In the genomic region with DNA sequence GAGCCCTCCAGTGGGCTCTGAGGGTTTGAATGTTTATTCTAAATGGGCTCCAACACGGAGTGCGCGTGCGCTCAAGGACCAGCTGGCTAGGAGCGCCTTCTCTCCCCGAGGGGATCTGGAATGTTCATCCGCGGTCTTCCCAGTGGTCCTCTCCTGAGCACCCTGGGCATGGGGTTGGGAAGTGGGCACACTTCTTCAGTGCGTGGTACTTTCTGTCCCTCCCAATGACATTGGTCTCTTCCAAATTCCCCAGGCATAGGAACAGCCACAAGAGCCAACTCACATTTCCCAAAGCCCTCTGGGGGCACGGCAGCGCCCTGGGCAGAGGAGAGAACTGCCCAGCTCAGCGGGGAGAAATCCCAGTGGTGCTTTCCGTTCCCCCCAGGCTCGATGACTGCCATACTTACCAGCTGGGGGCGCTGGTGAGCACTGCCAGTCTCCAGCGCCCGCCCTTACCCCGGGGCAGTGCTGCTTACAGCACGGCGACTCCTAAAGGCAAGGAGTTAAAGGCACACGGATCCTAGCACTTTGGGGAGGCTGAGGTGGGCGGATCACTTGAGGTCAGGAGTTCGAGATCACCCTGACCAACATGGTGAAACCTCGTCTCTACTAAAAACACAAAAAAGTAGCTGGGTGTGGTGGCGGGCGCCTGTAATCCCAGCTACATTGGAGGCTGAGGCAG, we compare ENCODE assay signal across 1 cellular context.
A peak's percentile ranks its signal among the peaks of the same experiment; 100 is the strongest.
TF ChIP-seq lines count a peak whose summit lies in the region.

No MANE protein-coding gene starts in this region.

TF ChIP-seq in K562, 482 proteins besides CTCF, POLR2A, EP300 and RAD21 (continued from another document and continues in another):
- TF ChIP-seq, protein P1, sequence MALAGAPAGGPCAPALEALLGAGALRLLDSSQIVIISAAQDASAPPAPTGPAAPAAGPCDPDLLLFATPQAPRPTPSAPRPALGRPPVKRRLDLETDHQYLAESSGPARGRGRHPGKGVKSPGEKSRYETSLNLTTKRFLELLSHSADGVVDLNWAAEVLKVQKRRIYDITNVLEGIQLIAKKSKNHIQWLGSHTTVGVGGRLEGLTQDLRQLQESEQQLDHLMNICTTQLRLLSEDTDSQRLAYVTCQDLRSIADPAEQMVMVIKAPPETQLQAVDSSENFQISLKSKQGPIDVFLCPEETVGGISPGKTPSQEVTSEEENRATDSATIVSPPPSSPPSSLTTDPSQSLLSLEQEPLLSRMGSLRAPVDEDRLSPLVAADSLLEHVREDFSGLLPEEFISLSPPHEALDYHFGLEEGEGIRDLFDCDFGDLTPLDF (CRISPR knock-in tag; IDR thresholded peaks at IDR 0.05), result no peak
- TF ChIP-seq SETDB1 (IDR thresholded peaks at IDR 0.05; ENCODE audit: low read length), result no peak
- TF ChIP-seq HDAC1 (IDR thresholded peaks at IDR 0.05), result no peak; a peak in 1 of 4 replicates
- TF ChIP-seq, protein P2, sequence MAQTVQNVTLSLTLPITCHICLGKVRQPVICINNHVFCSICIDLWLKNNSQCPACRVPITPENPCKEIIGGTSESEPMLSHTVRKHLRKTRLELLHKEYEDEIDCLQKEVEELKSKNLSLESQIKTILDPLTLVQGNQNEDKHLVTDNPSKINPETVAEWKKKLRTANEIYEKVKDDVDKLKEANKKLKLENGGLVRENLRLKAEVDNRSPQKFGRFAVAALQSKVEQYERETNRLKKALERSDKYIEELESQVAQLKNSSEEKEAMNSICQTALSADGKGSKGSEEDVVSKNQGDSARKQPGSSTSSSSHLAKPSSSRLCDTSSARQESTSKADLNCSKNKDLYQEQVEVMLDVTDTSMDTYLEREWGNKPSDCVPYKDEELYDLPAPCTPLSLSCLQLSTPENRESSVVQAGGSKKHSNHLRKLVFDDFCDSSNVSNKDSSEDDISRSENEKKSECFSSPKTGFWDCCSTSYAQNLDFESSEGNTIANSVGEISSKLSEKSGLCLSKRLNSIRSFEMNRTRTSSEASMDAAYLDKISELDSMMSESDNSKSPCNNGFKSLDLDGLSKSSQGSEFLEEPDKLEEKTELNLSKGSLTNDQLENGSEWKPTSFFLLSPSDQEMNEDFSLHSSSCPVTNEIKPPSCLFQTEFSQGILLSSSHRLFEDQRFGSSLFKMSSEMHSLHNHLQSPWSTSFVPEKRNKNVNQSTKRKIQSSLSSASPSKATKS (CRISPR knock-in tag; IDR thresholded peaks at IDR 0.05), result no peak
- TF ChIP-seq HLTF (IDR thresholded peaks at IDR 0.05), result no peak
- TF ChIP-seq CTBP1 (IDR thresholded peaks at IDR 0.05; ENCODE audit: borderline replicate concordance), result peak; percentile 84
- no peak for TF ChIP-seq RHOXF2B (CRISPR knock-in tag; conservative IDR thresholded peaks at IDR 0.05)
- no peak for TF ChIP-seq MED1 (CRISPR knock-in tag; IDR thresholded peaks at IDR 0.05; ENCODE audit: borderline replicate concordance)
- no peak for TF ChIP-seq BCL6 (CRISPR knock-in tag; IDR thresholded peaks at IDR 0.05)
- TF ChIP-seq, protein P3, sequence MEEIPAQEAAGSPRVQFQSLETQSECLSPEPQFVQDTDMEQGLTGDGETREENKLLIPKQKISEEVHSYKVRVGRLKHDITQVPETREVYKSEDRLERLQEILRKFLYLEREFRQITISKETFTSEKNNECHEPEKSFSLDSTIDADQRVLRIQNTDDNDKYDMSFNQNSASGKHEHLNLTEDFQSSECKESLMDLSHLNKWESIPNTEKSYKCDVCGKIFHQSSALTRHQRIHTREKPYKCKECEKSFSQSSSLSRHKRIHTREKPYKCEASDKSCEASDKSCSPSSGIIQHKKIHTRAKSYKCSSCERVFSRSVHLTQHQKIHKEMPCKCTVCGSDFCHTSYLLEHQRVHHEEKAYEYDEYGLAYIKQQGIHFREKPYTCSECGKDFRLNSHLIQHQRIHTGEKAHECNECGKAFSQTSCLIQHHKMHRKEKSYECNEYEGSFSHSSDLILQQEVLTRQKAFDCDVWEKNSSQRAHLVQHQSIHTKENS (CRISPR knock-in tag; IDR thresholded peaks at IDR 0.05), result no peak
- TF ChIP-seq SIN3B (IDR thresholded peaks at IDR 0.05; ENCODE audit: low read depth), result no peak
- TF ChIP-seq, protein P4, sequence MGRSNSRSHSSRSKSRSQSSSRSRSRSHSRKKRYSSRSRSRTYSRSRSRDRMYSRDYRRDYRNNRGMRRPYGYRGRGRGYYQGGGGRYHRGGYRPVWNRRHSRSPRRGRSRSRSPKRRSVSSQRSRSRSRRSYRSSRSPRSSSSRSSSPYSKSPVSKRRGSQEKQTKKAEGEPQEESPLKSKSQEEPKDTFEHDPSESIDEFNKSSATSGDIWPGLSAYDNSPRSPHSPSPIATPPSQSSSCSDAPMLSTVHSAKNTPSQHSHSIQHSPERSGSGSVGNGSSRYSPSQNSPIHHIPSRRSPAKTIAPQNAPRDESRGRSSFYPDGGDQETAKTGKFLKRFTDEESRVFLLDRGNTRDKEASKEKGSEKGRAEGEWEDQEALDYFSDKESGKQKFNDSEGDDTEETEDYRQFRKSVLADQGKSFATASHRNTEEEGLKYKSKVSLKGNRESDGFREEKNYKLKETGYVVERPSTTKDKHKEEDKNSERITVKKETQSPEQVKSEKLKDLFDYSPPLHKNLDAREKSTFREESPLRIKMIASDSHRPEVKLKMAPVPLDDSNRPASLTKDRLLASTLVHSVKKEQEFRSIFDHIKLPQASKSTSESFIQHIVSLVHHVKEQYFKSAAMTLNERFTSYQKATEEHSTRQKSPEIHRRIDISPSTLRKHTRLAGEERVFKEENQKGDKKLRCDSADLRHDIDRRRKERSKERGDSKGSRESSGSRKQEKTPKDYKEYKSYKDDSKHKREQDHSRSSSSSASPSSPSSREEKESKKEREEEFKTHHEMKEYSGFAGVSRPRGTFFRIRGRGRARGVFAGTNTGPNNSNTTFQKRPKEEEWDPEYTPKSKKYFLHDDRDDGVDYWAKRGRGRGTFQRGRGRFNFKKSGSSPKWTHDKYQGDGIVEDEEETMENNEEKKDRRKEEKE (IDR thresholded peaks at IDR 0.05; ENCODE audit: borderline replicate concordance in 1 of 2, control insufficient read depth in 1 of 2, low read depth in 2 of 2, low read length in 1 of 2), result no peak
- TF ChIP-seq TRIM28 (IDR thresholded peaks at IDR 0.05), result no peak
- peak; percentile 60 for TF ChIP-seq DACH1 (IDR thresholded peaks at IDR 0.05; ENCODE audit: partially characterized antibody)
- TF ChIP-seq HDAC6 (IDR thresholded peaks at IDR 0.05; ENCODE audit: low read depth, low read length), result no peak
- TF ChIP-seq ZNF79 (CRISPR knock-in tag; IDR thresholded peaks at IDR 0.05; ENCODE audit: low read depth), result no peak
- TF ChIP-seq SMARCC2 (IDR thresholded peaks at IDR 0.05; ENCODE audit: low read depth), result no peak
- TF ChIP-seq POLR2AphosphoS5 (IDR thresholded peaks at IDR 0.05; ENCODE audit: control insufficient read depth, insufficient read depth, low read depth, low read length), result no peak
- TF ChIP-seq, protein P5, sequence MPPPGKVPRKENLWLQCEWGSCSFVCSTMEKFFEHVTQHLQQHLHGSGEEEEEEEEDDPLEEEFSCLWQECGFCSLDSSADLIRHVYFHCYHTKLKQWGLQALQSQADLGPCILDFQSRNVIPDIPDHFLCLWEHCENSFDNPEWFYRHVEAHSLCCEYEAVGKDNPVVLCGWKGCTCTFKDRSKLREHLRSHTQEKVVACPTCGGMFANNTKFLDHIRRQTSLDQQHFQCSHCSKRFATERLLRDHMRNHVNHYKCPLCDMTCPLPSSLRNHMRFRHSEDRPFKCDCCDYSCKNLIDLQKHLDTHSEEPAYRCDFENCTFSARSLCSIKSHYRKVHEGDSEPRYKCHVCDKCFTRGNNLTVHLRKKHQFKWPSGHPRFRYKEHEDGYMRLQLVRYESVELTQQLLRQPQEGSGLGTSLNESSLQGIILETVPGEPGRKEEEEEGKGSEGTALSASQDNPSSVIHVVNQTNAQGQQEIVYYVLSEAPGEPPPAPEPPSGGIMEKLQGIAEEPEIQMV (tag; conservative IDR thresholded peaks at IDR 0.05; ENCODE audit: low read depth), result peak; percentile 98
- no peak for TF ChIP-seq BDP1 (IDR thresholded peaks at IDR 0.05; ENCODE audit: insufficient read depth, insufficient read length)
- TF ChIP-seq, protein P6, sequence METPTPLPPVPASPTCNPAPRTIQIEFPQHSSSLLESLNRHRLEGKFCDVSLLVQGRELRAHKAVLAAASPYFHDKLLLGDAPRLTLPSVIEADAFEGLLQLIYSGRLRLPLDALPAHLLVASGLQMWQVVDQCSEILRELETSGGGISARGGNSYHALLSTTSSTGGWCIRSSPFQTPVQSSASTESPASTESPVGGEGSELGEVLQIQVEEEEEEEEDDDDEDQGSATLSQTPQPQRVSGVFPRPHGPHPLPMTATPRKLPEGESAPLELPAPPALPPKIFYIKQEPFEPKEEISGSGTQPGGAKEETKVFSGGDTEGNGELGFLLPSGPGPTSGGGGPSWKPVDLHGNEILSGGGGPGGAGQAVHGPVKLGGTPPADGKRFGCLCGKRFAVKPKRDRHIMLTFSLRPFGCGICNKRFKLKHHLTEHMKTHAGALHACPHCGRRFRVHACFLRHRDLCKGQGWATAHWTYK (CRISPR knock-in tag; IDR thresholded peaks at IDR 0.05), result no peak
- TF ChIP-seq ZBTB7A (IDR thresholded peaks at IDR 0.05; ENCODE audit: borderline replicate concordance, control insufficient read depth, low read depth, low read length), result no peak
- TF ChIP-seq, protein P7, sequence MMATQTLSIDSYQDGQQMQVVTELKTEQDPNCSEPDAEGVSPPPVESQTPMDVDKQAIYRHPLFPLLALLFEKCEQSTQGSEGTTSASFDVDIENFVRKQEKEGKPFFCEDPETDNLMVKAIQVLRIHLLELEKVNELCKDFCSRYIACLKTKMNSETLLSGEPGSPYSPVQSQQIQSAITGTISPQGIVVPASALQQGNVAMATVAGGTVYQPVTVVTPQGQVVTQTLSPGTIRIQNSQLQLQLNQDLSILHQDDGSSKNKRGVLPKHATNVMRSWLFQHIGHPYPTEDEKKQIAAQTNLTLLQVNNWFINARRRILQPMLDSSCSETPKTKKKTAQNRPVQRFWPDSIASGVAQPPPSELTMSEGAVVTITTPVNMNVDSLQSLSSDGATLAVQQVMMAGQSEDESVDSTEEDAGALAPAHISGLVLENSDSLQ (IDR thresholded peaks at IDR 0.05), result peak; percentile 25; the same call in 1 of the 2 replicates
- TF ChIP-seq TARDBP (IDR thresholded peaks at IDR 0.05), result no peak
- TF ChIP-seq RBBP5 (IDR thresholded peaks at IDR 0.05; ENCODE audit: borderline replicate concordance, insufficient read depth, low read length, poor library complexity, severe bottlenecking), result peak; percentile 28
- TF ChIP-seq, protein P8, sequence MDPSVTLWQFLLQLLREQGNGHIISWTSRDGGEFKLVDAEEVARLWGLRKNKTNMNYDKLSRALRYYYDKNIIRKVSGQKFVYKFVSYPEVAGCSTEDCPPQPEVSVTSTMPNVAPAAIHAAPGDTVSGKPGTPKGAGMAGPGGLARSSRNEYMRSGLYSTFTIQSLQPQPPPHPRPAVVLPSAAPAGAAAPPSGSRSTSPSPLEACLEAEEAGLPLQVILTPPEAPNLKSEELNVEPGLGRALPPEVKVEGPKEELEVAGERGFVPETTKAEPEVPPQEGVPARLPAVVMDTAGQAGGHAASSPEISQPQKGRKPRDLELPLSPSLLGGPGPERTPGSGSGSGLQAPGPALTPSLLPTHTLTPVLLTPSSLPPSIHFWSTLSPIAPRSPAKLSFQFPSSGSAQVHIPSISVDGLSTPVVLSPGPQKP (CRISPR knock-in tag; IDR thresholded peaks at IDR 0.05), result no peak
- TF ChIP-seq CHD4 (IDR thresholded peaks at IDR 0.05; ENCODE audit: insufficient read depth, insufficient replicate concordance, low read depth, low read length, poor library complexity, severe bottlenecking), result no peak
- TF ChIP-seq POLR2AphosphoS2 (IDR thresholded peaks at IDR 0.05; ENCODE audit: low read length), result no peak
- TF ChIP-seq KHSRP (IDR thresholded peaks at IDR 0.05), result no peak
- TF ChIP-seq, protein P9, sequence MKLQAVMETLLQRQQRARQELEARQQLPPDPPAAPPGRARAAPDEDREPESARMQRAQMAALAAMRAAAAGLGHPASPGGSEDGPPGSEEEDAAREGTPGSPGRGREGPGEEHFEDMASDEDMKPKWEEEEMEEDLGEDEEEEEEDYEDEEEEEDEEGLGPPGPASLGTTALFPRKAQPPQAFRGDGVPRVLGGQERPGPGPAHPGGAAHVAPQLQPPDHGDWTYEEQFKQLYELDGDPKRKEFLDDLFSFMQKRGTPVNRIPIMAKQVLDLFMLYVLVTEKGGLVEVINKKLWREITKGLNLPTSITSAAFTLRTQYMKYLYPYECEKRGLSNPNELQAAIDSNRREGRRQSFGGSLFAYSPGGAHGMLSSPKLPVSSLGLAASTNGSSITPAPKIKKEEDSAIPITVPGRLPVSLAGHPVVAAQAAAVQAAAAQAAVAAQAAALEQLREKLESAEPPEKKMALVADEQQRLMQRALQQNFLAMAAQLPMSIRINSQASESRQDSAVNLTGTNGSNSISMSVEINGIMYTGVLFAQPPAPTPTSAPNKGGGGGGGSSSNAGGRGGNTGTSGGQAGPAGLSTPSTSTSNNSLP (IDR thresholded peaks at IDR 0.05; ENCODE audit: borderline replicate concordance, low read depth, low read length), result no peak
- no peak; a peak in 1 of 4 replicates for TF ChIP-seq KDM4B (IDR thresholded peaks at IDR 0.05; ENCODE audit: borderline replicate concordance in 2 of 2, low read depth in 1 of 2)
- TF ChIP-seq PRPF4 (IDR thresholded peaks at IDR 0.05; ENCODE audit: insufficient read depth, low read depth, low read length, poor library complexity, severe bottlenecking), result no peak
- no peak for TF ChIP-seq CREBBP (IDR thresholded peaks at IDR 0.05; ENCODE audit: low read depth, low read length)
- no peak for TF ChIP-seq JUND (IDR thresholded peaks at IDR 0.05; ENCODE audit: borderline replicate concordance, low read depth, low read length)
- no peak; the same call in 2 of the 3 replicates for TF ChIP-seq JUND (tag; IDR thresholded peaks at IDR 0.05; ENCODE audit: borderline replicate concordance, low read depth, low read length)
- TF ChIP-seq SAP30 (IDR thresholded peaks at IDR 0.05; ENCODE audit: borderline replicate concordance, insufficient read depth, low read depth, low read length, poor library complexity, severe bottlenecking), result no peak
- TF ChIP-seq BACH1 (tag; IDR thresholded peaks at IDR 0.05), result no peak
- TF ChIP-seq MCM3 (IDR thresholded peaks at IDR 0.05), result no peak
- no peak for TF ChIP-seq FOXA1 (IDR thresholded peaks at IDR 0.05; ENCODE audit: borderline replicate concordance)
- no peak for TF ChIP-seq C11orf30 (IDR thresholded peaks at IDR 0.05; ENCODE audit: low read depth)
- TF ChIP-seq MIER1 (IDR thresholded peaks at IDR 0.05; ENCODE audit: low read depth), result no peak
- TF ChIP-seq GTF2A2 (tag; IDR thresholded peaks at IDR 0.05), result no peak
- no peak for TF ChIP-seq ASH1L (IDR thresholded peaks at IDR 0.05; ENCODE audit: borderline replicate concordance, low read depth, partially characterized antibody)
- TF ChIP-seq ZKSCAN3 (CRISPR knock-in tag; IDR thresholded peaks at IDR 0.05), result no peak
- TF ChIP-seq EHMT2 (IDR thresholded peaks at IDR 0.05), result no peak
- no peak for TF ChIP-seq ZNF184 (CRISPR knock-in tag; IDR thresholded peaks at IDR 0.05)
